In genomic region chr13:51475727-51476521, GRCh38 we compare ENCODE assay signal across 22 cellular contexts. TPM values are rescaled to one million over a fixed set of nuclear protein-coding genes. Genes with fewer than 3 reads are reported as not detected.
DNase-seq lines count a peak whose midpoint lies in the region; ATAC-seq, FAIRE-seq and TF ChIP-seq lines count a peak whose summit lies in the region.
"Had no signal": no experiment of that assay in that cellular context is flagged by ENCODE, and none has a peak within 500 bp of the region (broad histone marks: within the 10 kb centered on the region; RNA-seq: fewer than 3 reads in every experiment).

No MANE protein-coding gene starts in this region.

- no peaks in the 10 kb centered on the region for H3K27me3 Mint-ChIP-seq in natural killer cell (ENCODE audit: low read depth in 2 of 2)
- H3K27me3 Mint-ChIP-seq: stimulated activated naive CD8-positive, alpha-beta T cell treated with anti-CD3 and anti-CD28 coated beads, Interleukin-15, Interleukin-2, amounts not matched to agents 100 ng/mL and 50 ng/mL, for 24 hours; T-helper 17 cell had no signal

- no peaks in the 10 kb centered on the region for H3K9me3 Mint-ChIP-seq in natural killer cell
- H3K9me3 Mint-ChIP-seq: stimulated activated naive CD8-positive, alpha-beta T cell treated with anti-CD3 and anti-CD28 coated beads, Interleukin-15, Interleukin-2, amounts not matched to agents 100 ng/mL and 50 ng/mL, for 24 hours had no signal

- no peak for TF ChIP-seq POLR2A in H54 (IDR thresholded peaks at IDR 0.05; ENCODE audit: low read depth, low read length)

- ATAC-seq in natural killer cell (peak in 1 of 3 donors; percentile 45), GM21786 (IDR thresholded peaks at IDR 0.05; ENCODE audit: unreplicated experiment) (no peak)
- ATAC-seq: Panc1, T-helper 17 cell had no signal

- intact Hi-C loops in natural killer cell (cut with micrococcal nuclease) = no loop called here

- TF ChIP-seq CTCF in choroid plexus epithelial cell (conservative IDR thresholded peaks at IDR 0.05; ENCODE audit: low read depth, low read length) = no peak
- TF ChIP-seq CTCF in natural killer cell (IDR thresholded peaks at IDR 0.05) = no peak

- peak overlapping the region; percentile 14 to 35 for H3K27ac Mint-ChIP-seq in natural killer cell
- H3K27ac Mint-ChIP-seq: stimulated activated naive CD8-positive, alpha-beta T cell treated with anti-CD3 and anti-CD28 coated beads, Interleukin-15, Interleukin-2, amounts not matched to agents 100 ng/mL and 50 ng/mL, for 24 hours; T-helper 17 cell had no signal

- H3K4me1 Mint-ChIP-seq in natural killer cell = peaks cover 8 to 9% of the 10 kb centered on the region in 2 donors
- H3K4me1 Mint-ChIP-seq: T-helper 17 cell had no signal

- DNase-seq in ELR (ENCODE audit: low read depth) (peak; percentile 76), choroid plexus epithelial cell (ENCODE audit: low read depth) (peak; percentile 34), natural killer cell (no peak), H54 (ENCODE audit: insufficient read length, low spot score) (no peak), GF-D8 (lab: John Stamatoyannopoulos, UW) (no peak)
- peak; percentile 49 for DNase-seq in Jurkat, Clone E6-1 (ENCODE audit: low read depth, low spot score)
- DNase-seq: activated CD4-positive, alpha-beta T cell treated with anti-CD3 and anti-CD28 coated beads, Interleukin-2, amount 50 U/mL, for 4 hours; activated gamma-delta T cell; activated T-cell treated with anti-CD3 and anti-CD28 coated beads for 4 hours; central memory CD4-positive, alpha-beta T cell; KBM-7; NCI-H187; NCI-H226; stimulated activated CD4-positive, alpha-beta T cell treated with anti-CD3 and anti-CD28 coated beads, Interleukin-4, amount 100 ng/mL, for 1 hour; T-helper 17 cell; tibial artery had no signal

- no peak for FAIRE-seq in H54 (lab: Jason Lieb, UNC)
- FAIRE-seq: GM18507 had no signal

- H3K4me3 ChIP-seq in Jurkat, Clone E6-1 (ENCODE audit: low read length) = no peak overlapping the region
- H3K4me3 ChIP-seq in choroid plexus epithelial cell (ENCODE audit: low read depth, low read length) = no peak overlapping the region
- H3K4me3 ChIP-seq: prostate gland, SJSA1, tibial artery had no signal

- no peak overlapping the region for H3K4me3 Mint-ChIP-seq in natural killer cell
- H3K4me3 Mint-ChIP-seq: stimulated activated naive CD8-positive, alpha-beta T cell treated with anti-CD3 and anti-CD28 coated beads, Interleukin-15, Interleukin-2, amounts not matched to agents 100 ng/mL and 50 ng/mL, for 24 hours; T-helper 17 cell had no signal

- no peaks in the 10 kb centered on the region for H3K36me3 Mint-ChIP-seq in natural killer cell

RNA-seq across cellular contexts. Expression of gene INTS6, which starts 23.1 kb away (rescaled TPM):
- polyA plus RNA-seq in Jurkat, Clone E6-1 (2012; ENCODE audit: insufficient read depth, insufficient read length) = 20.2 TPM
- total RNA-seq in natural killer cell = 100 to 1,000 TPM in 2 of 3 donors, 10 to 100 TPM in 1; 89.2 to 142 (median 110) TPM

Comparison
In these comparisons a context has a peak if more than half of its experiments do, and no peak if none do; other contexts are left out.
1. DNase-seq: peak in ELR (single experiment), Jurkat, Clone E6-1 (single experiment) and choroid plexus epithelial cell (single experiment); none in natural killer cell (single experiment), H54 (single experiment) and GF-D8 (single experiment).